27 cellular contexts compared by ENCODE assay signal in genomic region chr9:83119873-83120272, GRCh38.
"Had no signal": no experiment of that assay in that cellular context is flagged by ENCODE, and none has a peak within 500 bp of the region (broad histone marks: within the 10 kb centered on the region; RNA-seq: fewer than 3 reads in every experiment).

No MANE protein-coding gene starts in this region.

- H3K4me3 Mint-ChIP-seq: naive B cell; nephron; stimulated activated memory B cell treated with anti-CD40 and anti-IgM and Interleukin-4, amounts not matched to agents 10 μg/mL and 1 μg/mL and 100 μg/mL, for 72 hours; stimulated activated naive CD8-positive, alpha-beta T cell treated with anti-CD3 and anti-CD28 coated beads, Interleukin-15, Interleukin-2, amounts not matched to agents 100 ng/mL and 50 ng/mL, for 24 hours had no signal

- H3K27ac Mint-ChIP-seq: nephron; stimulated activated memory B cell treated with anti-CD40 and anti-IgM and Interleukin-4, amounts not matched to agents 10 μg/mL and 1 μg/mL and 100 μg/mL, for 72 hours; stimulated activated naive CD8-positive, alpha-beta T cell treated with anti-CD3 and anti-CD28 coated beads, Interleukin-15, Interleukin-2, amounts not matched to agents 100 ng/mL and 50 ng/mL, for 24 hours had no signal

- ATAC-seq: esophagus mucosa; gastroesophageal sphincter; sciatic nerve; stimulated activated memory B cell treated with anti-CD40 and anti-IgM and Interleukin-4, amounts not matched to agents 10 μg/mL and 1 μg/mL and 100 μg/mL, for 72 hours; upper lobe of right lung had no signal

- H3K27me3 Mint-ChIP-seq: naive B cell; stimulated activated memory B cell treated with anti-CD40 and anti-IgM and Interleukin-4, amounts not matched to agents 10 μg/mL and 1 μg/mL and 100 μg/mL, for 72 hours; stimulated activated naive CD8-positive, alpha-beta T cell treated with anti-CD3 and anti-CD28 coated beads, Interleukin-15, Interleukin-2, amounts not matched to agents 100 ng/mL and 50 ng/mL, for 24 hours had no signal

- H3K27me3 ChIP-seq: gastroesophageal sphincter, spleen, testis, tibial nerve, upper lobe of right lung, vagina had no signal

- H3K36me3 Mint-ChIP-seq: stimulated activated memory B cell treated with anti-CD40 and anti-IgM and Interleukin-4, amounts not matched to agents 10 μg/mL and 1 μg/mL and 100 μg/mL, for 72 hours had no signal

- H3K4me1 ChIP-seq: gastroesophageal sphincter, left ventricle myocardium inferior, parathyroid adenoma, prostate gland, spleen, testis, tibial nerve, upper lobe of right lung, vagina had no signal

- H3K9me3 ChIP-seq: prostate gland, testis, tibial nerve, vagina had no signal

- H3K36me3 ChIP-seq: gastroesophageal sphincter, left ventricle myocardium inferior, prostate gland, spleen, tibial nerve, upper lobe of right lung, vagina had no signal

- DNase-seq: cortex of kidney; dorsolateral prefrontal cortex; effector CD8-positive, alpha-beta T cell; glutamatergic neuron; islet precursor cell; left ventricle myocardium inferior; mesendoderm; naive B cell; occipital lobe; retina; spleen; stimulated activated CD4-positive, alpha-beta T cell treated with anti-CD3 and anti-CD28 coated beads, Interleukin-15, amount 100 ng/mL, for 24 hours; stimulated activated CD4-positive, alpha-beta T cell treated with anti-CD3 and anti-CD28 coated beads, Interleukin-1b, Interleukin-23, amount 100 ng/mL, for 48 hours; stimulated activated CD4-positive, alpha-beta T cell treated with anti-CD3 and anti-CD28 coated beads, Interleukin-4, amount 100 ng/mL, for 24 hours; testis; upper lobe of right lung had no signal

- H3K4me1 Mint-ChIP-seq: naive B cell; nephron; stimulated activated memory B cell treated with anti-CD40 and anti-IgM and Interleukin-4, amounts not matched to agents 10 μg/mL and 1 μg/mL and 100 μg/mL, for 72 hours had no signal

- H3K27ac ChIP-seq: dorsolateral prefrontal cortex, gastroesophageal sphincter, left ventricle myocardium inferior, parathyroid adenoma, prostate gland, spleen, testis, tibial nerve, upper lobe of right lung, vagina had no signal

- H3K4me3 ChIP-seq: dorsolateral prefrontal cortex, gastroesophageal sphincter, left ventricle myocardium inferior, lung, prostate gland, spleen, testis, tibial nerve, upper lobe of right lung, vagina had no signal
